Comparison of ENCODE assay signal across 1 cellular context in genomic region chr19:35757231-35757748, GRCh38.
TF ChIP-seq lines count a peak whose summit lies in the region.

No MANE protein-coding gene starts in this region.

TF ChIP-seq in HepG2, 621 proteins besides CTCF, POLR2A, EP300 and RAD21 (continued from another document):
- TF ChIP-seq ZNF224 (CRISPR knock-in tag; IDR thresholded peaks at IDR 0.05) (0 out of 2 replicates have a peak, but pooled peaks have one; percentile 35), ZBTB20 (CRISPR knock-in tag; IDR thresholded peaks at IDR 0.05; ENCODE audit: borderline replicate concordance, low read depth) (no peak), MEIS2 (CRISPR knock-in tag; IDR thresholded peaks at IDR 0.05) (peak; percentile 19; the same call in 1 of the 2 replicates), HMGA1 (CRISPR knock-in tag; conservative IDR thresholded peaks at IDR 0.05) (no peak), AHDC1 (CRISPR knock-in tag; IDR thresholded peaks at IDR 0.05; ENCODE audit: borderline replicate concordance) (no peak), ZNF710 (CRISPR knock-in tag; IDR thresholded peaks at IDR 0.05; ENCODE audit: borderline replicate concordance) (peak; percentile 46; the same call in 1 of the 2 replicates), ZBTB44 (CRISPR knock-in tag; IDR thresholded peaks at IDR 0.05) (no peak), ZNF782 (CRISPR knock-in tag; IDR thresholded peaks at IDR 0.05; ENCODE audit: borderline replicate concordance) (no peak), EZH2 (conservative IDR thresholded peaks at IDR 0.05; ENCODE audit: low read depth, low read length) (no peak), DZIP1 (CRISPR knock-in tag; IDR thresholded peaks at IDR 0.05) (no peak), ZNF605 (CRISPR knock-in tag; IDR thresholded peaks at IDR 0.05) (no peak), ZEB1 (IDR thresholded peaks at IDR 0.05; ENCODE audit: insufficient replicate concordance, low read depth) (no peak), TBX2 (CRISPR knock-in tag; IDR thresholded peaks at IDR 0.05; ENCODE audit: borderline replicate concordance) (no peak), CSRNP2 (CRISPR knock-in tag; conservative IDR thresholded peaks at IDR 0.05; ENCODE audit: low read depth) (no peak), IRX3 (CRISPR knock-in tag; IDR thresholded peaks at IDR 0.05; ENCODE audit: borderline replicate concordance, low read depth) (no peak), ZSCAN31 (CRISPR knock-in tag; IDR thresholded peaks at IDR 0.05; ENCODE audit: low read depth) (no peak), REST (IDR thresholded peaks at IDR 0.05; ENCODE audit: borderline replicate concordance in 1 of 2, low read depth in 1 of 2, low read length in 2 of 2) (no peak), ZBTB3 (CRISPR knock-in tag; IDR thresholded peaks at IDR 0.05; ENCODE audit: borderline replicate concordance, low read depth) (no peak), ONECUT2 (CRISPR knock-in tag; IDR thresholded peaks at IDR 0.05) (no peak), FOXC1 (CRISPR knock-in tag; IDR thresholded peaks at IDR 0.05; ENCODE audit: borderline replicate concordance) (peak; percentile 77), POLR2G (IDR thresholded peaks at IDR 0.05; ENCODE audit: low read depth, low read length) (0 out of 2 replicates have a peak, but pooled peaks have one; percentile 19), PATZ1 (CRISPR knock-in tag; IDR thresholded peaks at IDR 0.05) (peak; percentile 79), ELK4 (CRISPR knock-in tag; IDR thresholded peaks at IDR 0.05; ENCODE audit: borderline replicate concordance) (no peak), PCBP2 (optimal IDR thresholded peaks at IDR 0.05; ENCODE audit: low read depth, low read length, poor library complexity, severe bottlenecking) (no peak), ZNF446 (CRISPR knock-in tag; IDR thresholded peaks at IDR 0.05) (0 out of 2 replicates have a peak, but pooled peaks have one; percentile 31)
TF ChIP-seq in HepG2: peak in this region for 21.
